In genomic region chr10:111142082-111142481, GRCh38 we compare ENCODE assay signal across 20 cellular contexts.
DNase-seq lines count a peak whose midpoint lies in the region; ATAC-seq, FAIRE-seq and TF ChIP-seq lines count a peak whose summit lies in the region.
"Had no signal": no experiment of that assay in that cellular context is flagged by ENCODE, and none has a peak within 500 bp of the region (broad histone marks: within the 10 kb centered on the region; RNA-seq: fewer than 3 reads in every experiment).

No MANE protein-coding gene starts in this region.

- ATAC-seq in HCT116 (peak; percentile 90), GM12878 (peak; percentile 43; the same call in 1 of the 3 replicates), GM19463 (IDR thresholded peaks at IDR 0.05; ENCODE audit: unreplicated experiment) (no peak)
- ATAC-seq: Right ventricle myocardium inferior, SK-N-SH treated with all-trans-retinoic acid at 6 μM for 48 hours had no signal

- in situ Hi-C loops in GM12878 (cut with MboI) = no loop called here

- peaks cover 29% of the 10 kb centered on the region for H3K27me3 ChIP-seq in A673 (replicated peaks; ENCODE audit: insufficient read depth, low read depth, low read length, poor library complexity)
- peaks cover 77% of the 10 kb centered on the region for H3K27me3 ChIP-seq in HCT116 (ENCODE audit: insufficient read depth, low read length)
- H3K27me3 ChIP-seq in GM12878 (replicated peaks in 1 of 2; ENCODE audit: control insufficient read depth in 2 of 2, insufficient read depth in 2 of 2, low read length in 1 of 2) = no peaks in the 10 kb centered on the region; a peak in 2 of 4 replicates
- H3K27me3 ChIP-seq: MG63 had no signal

- no peak overlapping the region for H2AFZ ChIP-seq in HCT116 (ENCODE audit: low read depth, low read length, poor library complexity, severe bottlenecking)
- H2AFZ ChIP-seq in GM12878 (ENCODE audit: control insufficient read depth, low read depth, low read length) = no peak overlapping the region

- SMC1A ChIA-PET in GM12878 (lab: Charles Lee; ENCODE audit: uncharacterized antibody, unreplicated experiment) = no interaction called here

- TF ChIP-seq POLR2A in HCT116 (IDR thresholded peaks at IDR 0.05; ENCODE audit: borderline replicate concordance, extremely low read depth, insufficient read depth, insufficient read length) = no peak
- TF ChIP-seq POLR2A in NB4 (IDR thresholded peaks at IDR 0.05; ENCODE audit: extremely low read depth, insufficient read length) = no peak
- no peak for TF ChIP-seq POLR2A in GM12878 (IDR thresholded peaks at IDR 0.05; ENCODE audit: low read depth, low read length)

- POLR2A ChIA-PET in A673 (lab: Charles Lee; ENCODE audit: low non-redundant PET) = no interaction called here
- POLR2A ChIA-PET in HCT116 (lab: Charles Lee) = no interaction called here
- POLR2A ChIA-PET in GM12878 (lab: Charles Lee) = no interaction called here

- CTCF ChIA-PET in A673 (lab: Charles Lee) = no interaction called here
- CTCF ChIA-PET in HCT116 (lab: Charles Lee) = no interaction called here
- CTCF ChIA-PET in GM12878 (lab: Yijun Ruan, JAX) = no interaction called here

- no peak overlapping the region for H3K9ac ChIP-seq in HCT116 (ENCODE audit: low read length)
- H3K9ac ChIP-seq in GM12878 (ENCODE audit: control insufficient read depth, insufficient read depth, low read length) = no peak overlapping the region

- RAD21 ChIA-PET in HCT116 (lab: Charles Lee; ENCODE audit: low non-redundant PET in 1 of 2, low total read pairs in 2 of 2, uncharacterized antibody in 2 of 2, unreplicated experiment in 2 of 2) = no interaction called here
- RAD21 ChIA-PET in GM12878 (lab: Charles Lee; ENCODE audit: unreplicated experiment) = no interaction called here

- TF ChIP-seq RAD21 in HCT116 (IDR thresholded peaks at IDR 0.05; ENCODE audit: low read depth) (peak; percentile 45), GM12878 (IDR thresholded peaks at IDR 0.05; ENCODE audit: insufficient read depth, low read depth, low read length) (no peak)

- H4K20me1 ChIP-seq in HCT116 (ENCODE audit: insufficient read depth) (no peaks in the 10 kb centered on the region), GM12878 (ENCODE audit: control insufficient read depth, insufficient read depth) (no peaks in the 10 kb centered on the region)

- H3K27ac ChIP-seq in A673 (ENCODE audit: low read depth, low read length, poor library complexity, severe bottlenecking) (no peak overlapping the region), HCT116 (ENCODE audit: low read depth, low read length) (no peak overlapping the region), GM12878 (ENCODE audit: control insufficient read depth, insufficient read depth) (no peak overlapping the region)

- no peak overlapping the region for H3K4me2 ChIP-seq in HCT116 (ENCODE audit: low read length)
- H3K4me2 ChIP-seq in GM12878 (ENCODE audit: control insufficient read depth, insufficient read depth) = no peak overlapping the region

- no peaks in the 10 kb centered on the region for H3K36me3 ChIP-seq in A673 (ENCODE audit: insufficient read depth, low read length, poor library complexity, severe bottlenecking)
- H3K36me3 ChIP-seq in HCT116 (ENCODE audit: control insufficient read depth in 1 of 2, insufficient read depth in 2 of 2, low read length in 2 of 2) = no peaks in the 10 kb centered on the region
- H3K36me3 ChIP-seq in GM12878 (ENCODE audit: control insufficient read depth in 2 of 2, insufficient read depth in 2 of 2, low read length in 1 of 2) = no peaks in the 10 kb centered on the region
- H3K36me3 ChIP-seq: MG63 had no signal

- H3K79me2 ChIP-seq in HCT116 (ENCODE audit: insufficient read depth, low read length) (no peaks in the 10 kb centered on the region), GM12878 (ENCODE audit: control insufficient read depth, insufficient read depth, low read length) (no peaks in the 10 kb centered on the region)

- intact Hi-C loops in A673 (cut with micrococcal nuclease; ENCODE audit: unreplicated experiment) = no loop called here
- intact Hi-C loops in HCT116 (cut with micrococcal nuclease) = no loop called here
- intact Hi-C loops in GM12878 (cut with micrococcal nuclease; ENCODE audit: unreplicated experiment) = no loop called here

- H3K4me3 ChIP-seq in A673 (ENCODE audit: low read depth, low read length, poor library complexity, severe bottlenecking) = no peak overlapping the region
- H3K4me3 ChIP-seq in HCT116 (replicated peaks in 1 of 2; ENCODE audit: low read depth in 1 of 2, low read length in 2 of 2) = no peak overlapping the region
- H3K4me3 ChIP-seq in NB4 (ENCODE audit: low read depth, low read length) = no peak overlapping the region
- H3K4me3 ChIP-seq in GM12878 = no peak overlapping the region
- H3K4me3 ChIP-seq: MG63 had no signal

- FAIRE-seq in GM12878 (lab: Jason Lieb, UNC) (no peak), GM19239 (lab: Jason Lieb, UNC) (no peak)
- FAIRE-seq: GM12891 had no signal

- peak; percentile 54 for TF ChIP-seq CTCF in A673 (conservative IDR thresholded peaks at IDR 0.05; ENCODE audit: low read depth, low read length)
- peak; percentile 14 to 84 (median 79); a peak in 4 of 6 replicates for TF ChIP-seq CTCF in HCT116 (IDR thresholded peaks at IDR 0.05 in 2 of 3, conservative IDR thresholded peaks at IDR 0.05 in 1 of 3; ENCODE audit: borderline replicate concordance in 1 of 3, insufficient read depth in 1 of 3, low read depth in 2 of 3, low read length in 2 of 3)
- TF ChIP-seq CTCF in NB4 (IDR thresholded peaks at IDR 0.05; ENCODE audit: low read depth, low read length) = peak; percentile 24
- TF ChIP-seq CTCF in GM12878 (IDR thresholded peaks at IDR 0.05 in 2 of 3, conservative IDR thresholded peaks at IDR 0.05 in 1 of 3; ENCODE audit: control insufficient read depth in 2 of 3, extremely low read depth in 1 of 3, insufficient read depth in 1 of 3, low read depth in 3 of 3, low read length in 3 of 3) = peak; percentile 6 to 28 (median 23); a peak in 3 of 6 replicates

- H3K4me1 ChIP-seq in A673 (ENCODE audit: insufficient read depth, low read length, poor library complexity, severe bottlenecking) (no peaks in the 10 kb centered on the region), HCT116 (ENCODE audit: control insufficient read depth in 1 of 2, insufficient read depth in 2 of 2, low read length in 2 of 2) (no peaks in the 10 kb centered on the region), GM12878 (ENCODE audit: control insufficient read depth, insufficient read depth, low read length) (no peaks in the 10 kb centered on the region)

- no TSS peak for BruUV-seq in A673 (replicated peaks; lab: Mats Ljungman, UMichigan)
- BruUV-seq in HCT116 (replicated peaks; lab: Mats Ljungman, UMichigan) = no TSS peak
- no TSS peak for BruUV-seq in GM12878 (replicated peaks; lab: Mats Ljungman, UMichigan)

- whole genome bisulfite sequencing in GM12878 (ENCODE audit: insufficient coverage, insufficient replicate concordance, low lambda C conversion rate, missing lambda C conversion rate) = 14% methylated on average over 7 of the region's 7 CpGs

- TF ChIP-seq EP300 in GM12878 (IDR thresholded peaks at IDR 0.05; ENCODE audit: borderline replicate concordance in 1 of 2, control insufficient read depth in 1 of 2, low read depth in 2 of 2, low read length in 2 of 2) = no peak

- DNase-seq in A673 (ENCODE audit: low spot score) = peak; percentile 11
- peak; percentile 8 for DNase-seq in HCT116 (ENCODE audit: low read depth, low spot score)
- DNase-seq in NB4 (ENCODE audit: low read depth) = peak; percentile 15
- DNase-seq in GM12878 (ENCODE audit: low read depth, low spot score) = no peak
- no peak for DNase-seq in activated CD8-positive, alpha-beta memory T cell treated with anti-CD3 and anti-CD28 coated beads, Interleukin-2, amount 50 U/mL, for 4 hours
- no peak for DNase-seq in NOMO-1 (lab: John Stamatoyannopoulos, UW; ENCODE audit: unreplicated experiment in 2 of 2)
- no peak for DNase-seq in GM19239 (ENCODE audit: insufficient read length, low spot score)
- DNase-seq: 8988T, C1 segment of cervical spinal cord, COR-L47, DMS153, EL, MG63, NCI-H1417, NCI-H1930, NCI-H524 had no signal

- no peaks in the 10 kb centered on the region for H3K9me2 ChIP-seq in HCT116 (ENCODE audit: insufficient read depth)

- H3K9me3 ChIP-seq in A673 (ENCODE audit: low read depth, low read length, poor library complexity, severe bottlenecking) (no peaks in the 10 kb centered on the region), HCT116 (ENCODE audit: control insufficient read depth in 1 of 2, insufficient read depth in 1 of 2, low read depth in 1 of 2, low read length in 2 of 2) (no peaks in the 10 kb centered on the region), GM12878 (replicated peaks; ENCODE audit: control insufficient read depth, insufficient read depth, low read length) (no peaks in the 10 kb centered on the region)
- H3K9me3 ChIP-seq: MG63 had no signal

TF ChIP-seq in HCT116, 20 proteins besides CTCF, POLR2A, EP300 and RAD21 (continues in another document):
- TF ChIP-seq POLR2AphosphoS5 (IDR thresholded peaks at IDR 0.05; ENCODE audit: low read depth, low read length) = no peak

TF ChIP-seq in GM12878, 131 proteins besides CTCF, POLR2A, EP300 and RAD21 (continues in another document):
- TF ChIP-seq FOXK2 (IDR thresholded peaks at IDR 0.05) = no peak
- no peak for TF ChIP-seq SMAD5 (IDR thresholded peaks at IDR 0.05; ENCODE audit: low read depth)
- no peak for TF ChIP-seq ZNF24 (IDR thresholded peaks at IDR 0.05)
- TF ChIP-seq SREBF1 (IDR thresholded peaks at IDR 0.05; ENCODE audit: low read length) = no peak
- TF ChIP-seq PBX3 (IDR thresholded peaks at IDR 0.05; ENCODE audit: insufficient replicate concordance, low read depth, low read length) = no peak
- TF ChIP-seq CREM (IDR thresholded peaks at IDR 0.05; ENCODE audit: low read depth) = no peak
- no peak for TF ChIP-seq RUNX3 (IDR thresholded peaks at IDR 0.05; ENCODE audit: low read length)
- no peak for TF ChIP-seq CREB1 (IDR thresholded peaks at IDR 0.05; ENCODE audit: low read depth)
- no peak for TF ChIP-seq SREBF2 (IDR thresholded peaks at IDR 0.05; ENCODE audit: low read length)
- TF ChIP-seq MYB (IDR thresholded peaks at IDR 0.05; ENCODE audit: borderline replicate concordance, low read depth, low read length) = no peak
- TF ChIP-seq SIX5 (IDR thresholded peaks at IDR 0.05; ENCODE audit: low read depth, low read length, severe bottlenecking) = no peak
- no peak for TF ChIP-seq STAT3 (IDR thresholded peaks at IDR 0.05; ENCODE audit: low read depth, low read length)
- TF ChIP-seq CHD2 (IDR thresholded peaks at IDR 0.05; ENCODE audit: borderline replicate concordance, low read depth, low read length) = no peak
- TF ChIP-seq HDAC2 (IDR thresholded peaks at IDR 0.05) = no peak
- TF ChIP-seq JUNB (IDR thresholded peaks at IDR 0.05) = no peak

Comparison
In these comparisons a context has a peak if more than half of its experiments do, and no peak if none do; other contexts are left out.
1. DNase-seq: peak in A673 (single experiment), HCT116 (single experiment) and NB4 (single experiment); none in GM12878 (single experiment), activated CD8-positive, alpha-beta memory T cell treated with anti-CD3 and anti-CD28 coated beads, Interleukin-2, amount 50 U/mL, for 4 hours (single experiment), NOMO-1 (0 of 2) and GM19239 (single experiment).
2. CTCF ChIP-seq: peak in every context shown above with its lines; median percentile 79 in HCT116; 54 in A673; 24 in NB4; 23 in GM12878.